Comparison of ENCODE assay signal across 9 cellular contexts in the genomic region with DNA sequence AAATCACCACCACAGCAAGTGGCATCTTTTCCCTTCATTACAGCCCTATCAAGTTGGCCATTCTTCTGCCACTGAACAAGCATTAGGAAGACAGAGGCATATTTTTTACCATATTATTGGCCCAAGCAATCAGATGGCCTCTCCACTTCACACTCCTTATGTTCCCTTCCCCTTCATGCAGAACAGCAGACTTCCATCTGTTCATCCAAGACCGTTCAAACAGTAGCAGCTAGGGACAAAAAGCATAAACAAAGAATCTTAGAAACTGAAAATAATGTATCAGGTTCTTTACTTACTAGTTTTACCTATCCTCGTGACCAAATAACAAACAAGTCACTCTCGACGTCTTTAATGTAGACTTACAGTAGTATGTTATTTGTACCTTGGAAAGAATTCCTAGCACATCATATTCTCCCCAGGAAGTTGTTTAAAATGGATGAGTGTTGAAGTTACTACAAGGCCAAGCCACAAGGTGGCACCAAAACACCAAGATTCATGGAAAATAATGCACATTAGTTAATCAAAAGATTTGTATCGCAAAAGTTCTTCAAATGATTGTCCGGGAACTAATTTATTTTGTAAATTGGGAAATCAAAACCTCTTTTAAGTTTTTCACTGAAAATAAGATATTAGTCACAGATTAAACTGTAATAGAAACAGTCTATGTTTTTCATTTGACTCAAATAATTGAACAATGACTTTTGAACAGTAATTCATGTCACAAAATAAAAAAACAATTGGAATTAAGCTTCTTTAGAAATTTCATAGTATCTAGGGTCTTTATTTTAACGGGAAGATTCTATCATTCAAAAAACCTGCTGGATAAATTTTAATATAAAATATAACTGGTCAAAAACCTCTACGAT.
DNase-seq lines count a peak whose midpoint lies in the region; ATAC-seq and TF ChIP-seq lines count a peak whose summit lies in the region.
"Had no signal": no experiment of that assay in that cellular context is flagged by ENCODE, and none has a peak within 500 bp of the region (broad histone marks: within the 10 kb centered on the region; RNA-seq: fewer than 3 reads in every experiment).

No MANE protein-coding gene starts in this region.

- in situ Hi-C loops in KBM-7 (cut with MboI; ENCODE audit: low pct_unique_long_range_greater_than_20kb, low sequenced_read_pairs) = loop anchor here (25.0 kb wide), 1 partner anchor 665 kb away; no protein-coding TSS in a partner anchor

- no peaks in the 10 kb centered on the region for H3K9me3 ChIP-seq in spleen

- peak; percentile 67 for DNase-seq in Daoy (ENCODE audit: low read depth)
- peak; percentile 50 for DNase-seq in KBM-7
- DNase-seq in RPMI7951 (ENCODE audit: low read depth) = peak; percentile 58
- peak; percentile 53 for DNase-seq in amniotic epithelial cell (ENCODE audit: low read depth)
- peak; percentile 12 for DNase-seq in hepatic stellate cell (ENCODE audit: low spot score)
- no peak for DNase-seq in spleen
- no peak for DNase-seq in GF-D8 (lab: John Stamatoyannopoulos, UW)
- DNase-seq: activated naive CD8-positive, alpha-beta T cell treated with anti-CD3 and anti-CD28 coated beads, Interleukin-2, amount 10 ng/mL, durations not matched to agents 7 days and 5 days had no signal

- H3K27me3 ChIP-seq in spleen (replicated peaks in 1 of 7) = no peaks in the 10 kb centered on the region

- peaks cover 0 to 5% (median 0%) of the 10 kb centered on the region in 6 donors for H3K4me1 ChIP-seq in spleen

- no peak for TF ChIP-seq POLR2A in spleen (IDR thresholded peaks at IDR 0.05)

- H3K27ac ChIP-seq in spleen = no peak overlapping the region

- peak; percentile 43 to 79 (median 68) for TF ChIP-seq CTCF in spleen (IDR thresholded peaks at IDR 0.05 in 8 of 11, conservative IDR thresholded peaks at IDR 0.05 in 3 of 11)

- intact Hi-C loops in spleen (cut with DNase I; ENCODE audit: low total_unique reads) = loop anchor here (2.0 kb wide), 1 partner anchor 722 kb away; no protein-coding TSS in a partner anchor

- H3K4me3 ChIP-seq in spleen = no peak overlapping the region

- no peak for ATAC-seq in GM21423 (IDR thresholded peaks at IDR 0.05; ENCODE audit: unreplicated experiment)

- H3K36me3 ChIP-seq in spleen = peaks cover 0 to 53% (median 18%) of the 10 kb centered on the region in 6 donors

- 39 to 46% (median 41%) methylated on average over 8 of the region's 8 CpGs for WGBS in spleen, 5 donors

Comparison
In these comparisons a context has a peak if more than half of its experiments do, and no peak if none do; other contexts are left out.
1. DNase-seq: peak in Daoy (single experiment), KBM-7 (single experiment), RPMI7951 (single experiment), amniotic epithelial cell (single experiment) and hepatic stellate cell (single experiment); none in spleen (single experiment) and GF-D8 (single experiment).